17 cellular contexts compared by ENCODE assay signal in genomic region chr15:81484076-81484475, GRCh38.
"Had no signal": no experiment of that assay in that cellular context is flagged by ENCODE, and none has a peak within 500 bp of the region (broad histone marks: within the 10 kb centered on the region; RNA-seq: fewer than 3 reads in every experiment).

No MANE protein-coding gene starts in this region.

- DNase-seq: effector memory CD4-positive, alpha-beta T cell; foreskin fibroblast; immature natural killer cell; left lung; lower lobe of right lung; midbrain; nephron progenitor cell; stimulated activated CD4-positive, alpha-beta T cell treated with anti-CD3 and anti-CD28 coated beads, Interleukin-4, amount 100 ng/mL, for 1 hour; stimulated activated CD8-positive, alpha-beta memory T cell treated with anti-CD3 and anti-CD28 coated beads, Interleukin-4, amount 100 ng/mL, for 48 hours; stimulated activated naive CD8-positive, alpha-beta T cell treated with anti-CD3 and anti-CD28 coated beads, Interleukin-15, Interleukin-2, amounts not matched to agents 100 U/mL and 50 U/mL, for 24 hours; thyroid gland had no signal

- H3K4me1 ChIP-seq: left lung, lower lobe of right lung, thyroid gland had no signal

- H3K4me1 Mint-ChIP-seq: immature natural killer cell; memory B cell; stimulated activated effector memory CD8-positive, alpha-beta T cell treated with anti-CD3 and anti-CD28 coated beads, Interleukin-12 subunit alpha, Interleukin-12 subunit beta, amount 100 ng/mL, for 72 hours had no signal

- H3K4me3 Mint-ChIP-seq: immature natural killer cell; memory B cell; nephron progenitor cell; stimulated activated effector memory CD8-positive, alpha-beta T cell treated with anti-CD3 and anti-CD28 coated beads, Interleukin-12 subunit alpha, Interleukin-12 subunit beta, amount 100 ng/mL, for 72 hours; type B pancreatic cell had no signal

- H3K4me2 ChIP-seq: smooth muscle cell had no signal

- H3K36me3 ChIP-seq: left lung, lower lobe of right lung, right atrium auricular region, suprapubic skin, thyroid gland had no signal

- H3K9me3 ChIP-seq: left lung, lower lobe of right lung, right atrium auricular region, suprapubic skin, thyroid gland had no signal

- H3K36me3 Mint-ChIP-seq: immature natural killer cell; memory B cell; stimulated activated effector memory CD8-positive, alpha-beta T cell treated with anti-CD3 and anti-CD28 coated beads, Interleukin-12 subunit alpha, Interleukin-12 subunit beta, amount 100 ng/mL, for 72 hours; type B pancreatic cell had no signal

- H3K27ac ChIP-seq: left lung, lower lobe of right lung, right atrium auricular region, suprapubic skin, thyroid gland had no signal

- H3K27me3 ChIP-seq: left lung, right atrium auricular region, suprapubic skin, thyroid gland had no signal

- H3K27ac Mint-ChIP-seq: immature natural killer cell; memory B cell; nephron progenitor cell; stimulated activated effector memory CD8-positive, alpha-beta T cell treated with anti-CD3 and anti-CD28 coated beads, Interleukin-12 subunit alpha, Interleukin-12 subunit beta, amount 100 ng/mL, for 72 hours; type B pancreatic cell had no signal

- H3K9me3 Mint-ChIP-seq: immature natural killer cell; memory B cell; stimulated activated effector memory CD8-positive, alpha-beta T cell treated with anti-CD3 and anti-CD28 coated beads, Interleukin-12 subunit alpha, Interleukin-12 subunit beta, amount 100 ng/mL, for 72 hours; type B pancreatic cell had no signal

- H3K27me3 Mint-ChIP-seq: type B pancreatic cell had no signal

- H3K4me3 ChIP-seq: left lung, lower lobe of right lung, right atrium auricular region, smooth muscle cell, suprapubic skin, thyroid gland had no signal
